ENCODE assay signal across 12 cellular contexts in the genomic region with DNA sequence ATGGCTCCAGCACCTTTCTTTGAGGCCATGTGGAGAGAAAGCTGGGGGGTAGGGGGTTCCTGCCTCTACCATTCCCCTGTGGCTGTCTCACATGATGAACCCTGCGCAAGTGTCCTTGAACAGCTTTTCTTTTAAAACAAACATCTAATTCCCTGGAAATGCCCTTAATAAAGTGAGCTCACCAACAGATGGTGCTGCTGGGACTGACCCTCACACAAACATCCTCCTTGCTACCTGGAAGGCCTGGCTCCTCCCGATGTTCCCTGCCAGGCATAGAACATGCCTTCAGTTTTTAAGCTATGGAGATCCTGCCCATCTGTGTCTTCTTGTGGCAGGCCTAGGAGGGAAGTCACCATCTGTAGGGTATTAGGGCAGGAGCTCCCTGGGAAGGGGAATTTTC.
DNase-seq lines count a peak whose midpoint lies in the region; ATAC-seq, FAIRE-seq and TF ChIP-seq lines count a peak whose summit lies in the region.
"Had no signal": no experiment of that assay in that cellular context is flagged by ENCODE, and none has a peak within 500 bp of the region (broad histone marks: within the 10 kb centered on the region; RNA-seq: fewer than 3 reads in every experiment).

No MANE protein-coding gene starts in this region.

- no peak for ATAC-seq in GM21825 (IDR thresholded peaks at IDR 0.05; ENCODE audit: unreplicated experiment)
- ATAC-seq in HG02642 (IDR thresholded peaks at IDR 0.05; ENCODE audit: poor library complexity, unreplicated experiment): no peak
- no peak for ATAC-seq in HG03521 (IDR thresholded peaks at IDR 0.05; ENCODE audit: unreplicated experiment)
- no peak for ATAC-seq in GM18861 (IDR thresholded peaks at IDR 0.05; ENCODE audit: unreplicated experiment)

- no peak overlapping the region for H3K4me3 ChIP-seq in BJ (ENCODE audit: low read depth, low read length)
- no peak overlapping the region for H3K4me3 ChIP-seq in astrocyte of the spinal cord (ENCODE audit: low read depth, low read length)
- H3K4me3 ChIP-seq: vagina had no signal

- no peaks in the 10 kb centered on the region for H3K27me3 ChIP-seq in BJ (ENCODE audit: control insufficient read depth, insufficient read depth, low read length)
- H3K27me3 ChIP-seq: vagina had no signal

- no peaks in the 10 kb centered on the region for H3K36me3 ChIP-seq in BJ (ENCODE audit: control insufficient read depth, insufficient read depth, low read length)
- H3K36me3 ChIP-seq: vagina had no signal

- TF ChIP-seq CTCF in BJ (IDR thresholded peaks at IDR 0.05; ENCODE audit: insufficient read depth, low read depth, low read length): 0 out of 2 replicates have a peak, but pooled peaks have one; percentile 2
- TF ChIP-seq CTCF in astrocyte of the spinal cord (IDR thresholded peaks at IDR 0.05; ENCODE audit: low read depth, low read length): peak; percentile 23

- in situ Hi-C loops in astrocyte of the spinal cord (cut with HindIII; ENCODE audit: low sequenced_read_pairs): no loop called here

- DNase-seq in BJ (ENCODE audit: low read depth): no peak
- DNase-seq in HTR-8/SVneo (ENCODE audit: insufficient read length, low spot score): peak; percentile 24
- peak; percentile 5 for DNase-seq in astrocyte of the spinal cord (ENCODE audit: low read depth, low spot score)
- DNase-seq in islet precursor cell: peak; percentile 55
- DNase-seq: activated CD4-positive, alpha-beta T cell treated with anti-CD3 and anti-CD28 coated beads, Interleukin-2, amount 50 U/mL, for 4 hours; activated effector memory CD4-positive, alpha-beta T cell treated with anti-CD3 and anti-CD28 coated beads, Interleukin-2, amount 50 U/mL, for 16 hours; stimulated activated CD4-positive, alpha-beta T cell treated with anti-CD3 and anti-CD28 coated beads, Interleukin-2, amount 100 ng/mL, for 24 hours had no signal

- no peak for FAIRE-seq in HTR-8/SVneo (lab: Jason Lieb, UNC)

- CTCF ChIA-PET in BJ (lab: Yijun Ruan, JAX): interaction anchor here (0.7 to 1.3 kb wide), 3 partner anchors 11 to 454 kb away, joined by 3 to 4 read pairs (median 3); no protein-coding TSS in a partner anchor

- POLR2A ChIA-PET in BJ (lab: Charles Lee): no interaction called here
